30 cellular contexts compared by ENCODE assay signal in genomic region chrX:19512359-19512758, GRCh38. TPM values are rescaled to one million over a fixed set of nuclear protein-coding genes. Genes with fewer than 3 reads are reported as not detected.
"Had no signal": no experiment of that assay in that cellular context is flagged by ENCODE, and none has a peak within 500 bp of the region (broad histone marks: within the 10 kb centered on the region; RNA-seq: fewer than 3 reads in every experiment).

No MANE protein-coding gene starts in this region.

- H3K27ac Mint-ChIP-seq: stimulated activated effector memory CD8-positive, alpha-beta T cell treated with anti-CD3 and anti-CD28 coated beads, Interleukin-12 subunit alpha, Interleukin-12 subunit beta, amount 100 ng/mL, for 72 hours; stimulated activated memory B cell treated with anti-CD40 and anti-IgM and Interleukin-4, amounts not matched to agents 10 μg/mL and 1 μg/mL and 100 μg/mL, for 72 hours; stimulated activated naive B cell treated with anti-CD40 and anti-IgM and Interleukin-4, amounts not matched to agents 10 μg/mL and 1 μg/mL and 100 μg/mL, for 72 hours; stimulated activated naive CD8-positive, alpha-beta T cell treated with anti-CD3 and anti-CD28 coated beads, Interleukin-15, amount 100 ng/mL, for 72 hours; stimulated activated naive CD8-positive, alpha-beta T cell treated with anti-CD3 and anti-CD28 coated beads, Interleukin-15, Interleukin-2, amounts not matched to agents 100 ng/mL and 50 ng/mL, for 24 hours had no signal

- H3K9me3 ChIP-seq: suprapubic skin, testis, thoracic aorta, thyroid gland, tibial nerve, transverse colon, upper lobe of right lung, uterus, vagina had no signal

- DNase-seq: stimulated activated CD4-positive, alpha-beta T cell treated with anti-CD3 and anti-CD28 coated beads, Interleukin-2, amount 100 ng/mL, for 48 hours; stimulated activated CD4-positive, alpha-beta T cell treated with anti-CD3 and anti-CD28 coated beads, Interleukin-4, amount 100 ng/mL, for 1 hour; stimulated activated CD4-positive, alpha-beta T cell treated with anti-CD3 and anti-CD28 coated beads, Interleukin-4, amount 100 ng/mL, for 24 hours; stimulated activated CD4-positive, alpha-beta T cell treated with anti-CD3 and anti-CD28 coated beads, Interleukin-4, amount 100 ng/mL, for 4 hours; stimulated activated CD8-positive, alpha-beta memory T cell treated with anti-CD3 and anti-CD28 coated beads, Interleukin-4, amount 100 ng/mL, for 48 hours; stimulated activated naive B cell treated with anti-CD40 and anti-IgM and Interleukin-4, amounts not matched to agents 10 μg/mL and 1 μg/mL and 100 μg/mL, for 72 hours; stimulated activated naive CD4-positive, alpha-beta T cell; stimulated activated naive CD4-positive, alpha-beta T cell treated with Interleukin-2 at 50 U/mL for 16 hours; stimulated activated naive CD8-positive, alpha-beta T cell treated with anti-CD3 and anti-CD28 coated beads, Interleukin-15, Interleukin-2, amounts not matched to agents 100 U/mL and 50 U/mL, for 24 hours; stomach; substantia nigra; testis; tibial artery; transverse colon; trophoblast cell; upper lobe of left lung; upper lobe of right lung; uterus had no signal

- H3K4me1 Mint-ChIP-seq: stimulated activated effector memory CD8-positive, alpha-beta T cell treated with anti-CD3 and anti-CD28 coated beads, Interleukin-12 subunit alpha, Interleukin-12 subunit beta, amount 100 ng/mL, for 72 hours; stimulated activated memory B cell treated with anti-CD40 and anti-IgM and Interleukin-4, amounts not matched to agents 10 μg/mL and 1 μg/mL and 100 μg/mL, for 72 hours; stimulated activated naive B cell treated with anti-CD40 and anti-IgM and Interleukin-4, amounts not matched to agents 10 μg/mL and 1 μg/mL and 100 μg/mL, for 72 hours had no signal

- H3K27ac ChIP-seq: stomach, suprapubic skin, testis, thoracic aorta, thyroid gland, tibial artery, tibial nerve, transverse colon, upper lobe of left lung, upper lobe of right lung, uterus, vagina had no signal

- ATAC-seq: stimulated activated memory B cell treated with anti-CD40 and anti-IgM and Interleukin-4, amounts not matched to agents 10 μg/mL and 1 μg/mL and 100 μg/mL, for 72 hours; stimulated activated naive CD8-positive, alpha-beta T cell treated with anti-CD3 and anti-CD28 coated beads, Interleukin-15, Interleukin-2, amounts not matched to agents 100 U/mL and 50 U/mL, for 24 hours had no signal

- H3K4me3 Mint-ChIP-seq: stimulated activated effector memory CD8-positive, alpha-beta T cell treated with anti-CD3 and anti-CD28 coated beads, Interleukin-12 subunit alpha, Interleukin-12 subunit beta, amount 100 ng/mL, for 72 hours; stimulated activated memory B cell treated with anti-CD40 and anti-IgM and Interleukin-4, amounts not matched to agents 10 μg/mL and 1 μg/mL and 100 μg/mL, for 72 hours; stimulated activated naive B cell treated with anti-CD40 and anti-IgM and Interleukin-4, amounts not matched to agents 10 μg/mL and 1 μg/mL and 100 μg/mL, for 72 hours; stimulated activated naive CD8-positive, alpha-beta T cell treated with anti-CD3 and anti-CD28 coated beads, Interleukin-15, amount 100 ng/mL, for 72 hours; stimulated activated naive CD8-positive, alpha-beta T cell treated with anti-CD3 and anti-CD28 coated beads, Interleukin-15, Interleukin-2, amounts not matched to agents 100 ng/mL and 50 ng/mL, for 24 hours had no signal

- H3K4me1 ChIP-seq: uterus had no signal

- H3K4me3 ChIP-seq: stomach, suprapubic skin, testis, thoracic aorta, thyroid gland, tibial artery, tibial nerve, transverse colon, upper lobe of left lung, upper lobe of right lung, uterus, vagina had no signal

- H3K27me3 ChIP-seq: testis, tibial artery, upper lobe of right lung, vagina had no signal

- H3K36me3 Mint-ChIP-seq: stimulated activated effector memory CD8-positive, alpha-beta T cell treated with anti-CD3 and anti-CD28 coated beads, Interleukin-12 subunit alpha, Interleukin-12 subunit beta, amount 100 ng/mL, for 72 hours; stimulated activated memory B cell treated with anti-CD40 and anti-IgM and Interleukin-4, amounts not matched to agents 10 μg/mL and 1 μg/mL and 100 μg/mL, for 72 hours; stimulated activated naive B cell treated with anti-CD40 and anti-IgM and Interleukin-4, amounts not matched to agents 10 μg/mL and 1 μg/mL and 100 μg/mL, for 72 hours; type B pancreatic cell had no signal

- H3K9me3 Mint-ChIP-seq: stimulated activated effector memory CD8-positive, alpha-beta T cell treated with anti-CD3 and anti-CD28 coated beads, Interleukin-12 subunit alpha, Interleukin-12 subunit beta, amount 100 ng/mL, for 72 hours; stimulated activated naive CD8-positive, alpha-beta T cell treated with anti-CD3 and anti-CD28 coated beads, Interleukin-15, amount 100 ng/mL, for 72 hours; stimulated activated naive CD8-positive, alpha-beta T cell treated with anti-CD3 and anti-CD28 coated beads, Interleukin-15, Interleukin-2, amounts not matched to agents 100 ng/mL and 50 ng/mL, for 24 hours; type B pancreatic cell had no signal

- H3K36me3 ChIP-seq: stomach, suprapubic skin, thoracic aorta, thyroid gland, tibial artery, tibial nerve, transverse colon, upper lobe of left lung, upper lobe of right lung, uterus, vagina had no signal

RNA-seq across cellular contexts. Expression of gene MAP3K15, which starts 2.9 kb away (rescaled TPM):
- total RNA-seq: subcutaneous adipose tissue, suprapubic skin, thyroid gland, tibial nerve, ureter had no signal
